12 cellular contexts compared by ENCODE assay signal in genomic region chr1:147840909-147841308, GRCh38.
DNase-seq lines count a peak whose midpoint lies in the region; ATAC-seq and TF ChIP-seq lines count a peak whose summit lies in the region.
"Had no signal": no experiment of that assay in that cellular context is flagged by ENCODE, and none has a peak within 500 bp of the region (broad histone marks: within the 10 kb centered on the region; RNA-seq: fewer than 3 reads in every experiment).

No MANE protein-coding gene starts in this region.

- H3K4me2 ChIP-seq in PC-9 = no peak overlapping the region
- H3K4me2 ChIP-seq in hepatocyte = no peak overlapping the region

- H3K9me2 ChIP-seq in PC-9 (ENCODE audit: insufficient read depth) = no peaks in the 10 kb centered on the region
- H3K9me2 ChIP-seq in hepatocyte (replicated peaks; ENCODE audit: insufficient read depth) = no peaks in the 10 kb centered on the region

- DNase-seq in PC-9 = no peak
- peak; percentile 19 for DNase-seq in hepatocyte (ENCODE audit: low spot score)
- DNase-seq in esophagus muscularis mucosa (ENCODE audit: extremely low spot score) = no peak
- DNase-seq in globus pallidus (ENCODE audit: low spot score) = no peak
- no peak for DNase-seq in psoas muscle
- DNase-seq: activated CD8-positive, alpha-beta memory T cell treated with anti-CD3 and anti-CD28 coated beads, Interleukin-2, amount 50 U/mL, for 4 hours; caudate nucleus; foreskin melanocyte; SW 1271 had no signal

- H3K36me3 ChIP-seq in PC-9 (ENCODE audit: low read depth) (no peaks in the 10 kb centered on the region), hepatocyte (replicated peaks; ENCODE audit: insufficient read depth, low read depth) (no peaks in the 10 kb centered on the region), esophagus muscularis mucosa (no peaks in the 10 kb centered on the region), psoas muscle (ENCODE audit: insufficient read depth in 1 of 2, low read depth in 1 of 2) (no peaks in the 10 kb centered on the region)

- BruUV-seq in PC-9 (replicated peaks; lab: Mats Ljungman, UMichigan) = no TSS peak

- TF ChIP-seq CTCF in C4-2B (conservative IDR thresholded peaks at IDR 0.05) (peak; percentile 26; the same call in 1 of the 2 replicates), GM12875 (IDR thresholded peaks at IDR 0.05; ENCODE audit: borderline replicate concordance, insufficient read depth, low read depth, low read length) (peak; percentile 46; the same call in 1 of the 2 replicates), PC-9 (conservative IDR thresholded peaks at IDR 0.05) (peak; percentile 39), hepatocyte (IDR thresholded peaks at IDR 0.05; ENCODE audit: poor library complexity) (no peak), esophagus muscularis mucosa (IDR thresholded peaks at IDR 0.05) (no peak), psoas muscle (IDR thresholded peaks at IDR 0.05) (no peak)

- no peak for TF ChIP-seq POLR2A in esophagus muscularis mucosa (IDR thresholded peaks at IDR 0.05; ENCODE audit: low read depth)

- peaks cover 30% of the 10 kb centered on the region for H3K4me1 ChIP-seq in PC-9 (replicated peaks; ENCODE audit: insufficient read depth)
- H3K4me1 ChIP-seq in hepatocyte (ENCODE audit: insufficient read depth) = peaks cover 6% of the 10 kb centered on the region
- H3K4me1 ChIP-seq in esophagus muscularis mucosa = no peaks in the 10 kb centered on the region
- H3K4me1 ChIP-seq in psoas muscle = no peaks in the 10 kb centered on the region

- H3K27ac ChIP-seq in C4-2B (no peak overlapping the region), PC-9 (no peak overlapping the region), hepatocyte (no peak overlapping the region), esophagus muscularis mucosa (replicated peaks in 1 of 4) (no peak overlapping the region), psoas muscle (no peak overlapping the region)

- 92% methylated on average over 4 of the region's 4 CpGs for WGBS in hepatocyte (ENCODE audit: low lambda C conversion rate, missing lambda C conversion rate)
- no CpG with 5 or more reads among the region's 4 CpGs for WGBS in esophagus muscularis mucosa
- 79 to 95% (median 93%) methylated on average over 4 of the region's 4 CpGs for WGBS in psoas muscle, 3 donors

- no peaks in the 10 kb centered on the region for H3K79me2 ChIP-seq in PC-9 (ENCODE audit: low read depth)
- no peaks in the 10 kb centered on the region for H3K79me2 ChIP-seq in hepatocyte

- peaks cover 7% of the 10 kb centered on the region; the same call in 1 of the 2 replicates for H3F3A ChIP-seq in PC-9 (ENCODE audit: insufficient read depth, low read depth)

- no peak overlapping the region for H3K4me3 ChIP-seq in GM12875 (ENCODE audit: low read depth, low read length)
- H3K4me3 ChIP-seq in PC-9 = no peak overlapping the region
- H3K4me3 ChIP-seq in hepatocyte = no peak overlapping the region
- H3K4me3 ChIP-seq in esophagus muscularis mucosa = no peak overlapping the region
- H3K4me3 ChIP-seq in psoas muscle = no peak overlapping the region

- ATAC-seq in GM21786 (IDR thresholded peaks at IDR 0.05; ENCODE audit: unreplicated experiment) = no peak
- no peak for ATAC-seq in psoas muscle

- intact Hi-C loops in PC-9 (cut with micrococcal nuclease; ENCODE audit: unreplicated experiment) = no loop called here
- intact Hi-C loops in esophagus muscularis mucosa (cut with DNase I) = no loop called here
- intact Hi-C loops in psoas muscle (cut with DNase I) = no loop called here

- H3K27me3 ChIP-seq in PC-9 (ENCODE audit: insufficient read depth, low read depth) (no peaks in the 10 kb centered on the region), hepatocyte (no peaks in the 10 kb centered on the region), esophagus muscularis mucosa (peaks cover 0 to 3% (median 0%) of the 10 kb centered on the region in 4 donors), psoas muscle (ENCODE audit: insufficient read depth in 3 of 3, low read length in 2 of 3) (no peaks in the 10 kb centered on the region)

- TF ChIP-seq EP300 in esophagus muscularis mucosa (IDR thresholded peaks at IDR 0.05) = no peak

- POLR2A ChIA-PET in PC-9 (lab: Charles Lee; ENCODE audit: unreplicated experiment) = no interaction called here

- H3K9me3 ChIP-seq in PC-9 (ENCODE audit: insufficient read depth, low read depth) = no peaks in the 10 kb centered on the region
- H3K9me3 ChIP-seq in hepatocyte (ENCODE audit: low read depth) = no peaks in the 10 kb centered on the region
- no peaks in the 10 kb centered on the region for H3K9me3 ChIP-seq in esophagus muscularis mucosa
- no peaks in the 10 kb centered on the region for H3K9me3 ChIP-seq in psoas muscle

- H4K20me1 ChIP-seq in PC-9 (ENCODE audit: insufficient read depth) = no peaks in the 10 kb centered on the region
- H4K20me1 ChIP-seq in hepatocyte (ENCODE audit: insufficient read depth, poor library complexity, severe bottlenecking) = no peaks in the 10 kb centered on the region

- H2AFZ ChIP-seq in PC-9 (no peak overlapping the region), hepatocyte (no peak overlapping the region)

- CTCF ChIA-PET in PC-9 (lab: Charles Lee) = no interaction called here

Comparison
In these comparisons a context has a peak if more than half of its experiments do, and no peak if none do; other contexts are left out.
1. CTCF ChIP-seq: peak in C4-2B (single experiment), GM12875 (single experiment) and PC-9 (single experiment); none in hepatocyte (single experiment), esophagus muscularis mucosa (0 of 3) and psoas muscle (single experiment).